1 cellular context compared by ENCODE assay signal in genomic region chr1:68347415-68347814, GRCh38.
TF ChIP-seq lines count a peak whose summit lies in the region.

No MANE protein-coding gene starts in this region.

TF ChIP-seq in GM23338, 12 proteins besides CTCF, POLR2A, EP300 and RAD21 (continued from another document):
- TF ChIP-seq ZNF462 (CRISPR knock-in tag; IDR thresholded peaks at IDR 0.05) (no peak), EZH2phosphoT487 (IDR thresholded peaks at IDR 0.05; ENCODE audit: unreplicated experiment) (no peak), CREB1 (CRISPR knock-in tag; IDR thresholded peaks at IDR 0.05; ENCODE audit: low read depth) (no peak), REST (IDR thresholded peaks at IDR 0.05; ENCODE audit: unreplicated experiment) (no peak), ZNF331 (CRISPR knock-in tag; IDR thresholded peaks at IDR 0.05; ENCODE audit: low read depth) (no peak), JUNB (IDR thresholded peaks at IDR 0.05; ENCODE audit: unreplicated experiment) (no peak), EZH2 (IDR thresholded peaks at IDR 0.05; ENCODE audit: low read depth, unreplicated experiment) (no peak)
